In genomic region chr11:76087749-76088148, GRCh38 we compare ENCODE assay signal across 22 cellular contexts.
DNase-seq lines count a peak whose midpoint lies in the region; ATAC-seq and TF ChIP-seq lines count a peak whose summit lies in the region.
"Had no signal": no experiment of that assay in that cellular context is flagged by ENCODE, and none has a peak within 500 bp of the region (broad histone marks: within the 10 kb centered on the region; RNA-seq: fewer than 3 reads in every experiment).

No MANE protein-coding gene starts in this region.

- H4K8ac ChIP-seq in H9 (replicated peaks; ENCODE audit: insufficient read length, low read depth, low read length): no peak overlapping the region

- intact Hi-C loops in aorta (cut with DNase I): no loop called here

- peaks cover 3 to 5% of the 10 kb centered on the region in 2 experiments; a peak in 2 of 5 replicates for H3K9me3 Mint-ChIP-seq in H9

- no peaks in the 10 kb centered on the region for H4K20me1 ChIP-seq in H9 (ENCODE audit: control insufficient read depth, insufficient read depth, insufficient read length)
- H4K20me1 ChIP-seq: BLaER1 treated with 17β-estradiol and CSF1 and Interleukin-3, amounts not matched to agents 10 nM and 100 nM had no signal

- H3K79me1 ChIP-seq in H9 (ENCODE audit: insufficient read depth, low read depth, low read length, poor library complexity, severe bottlenecking): no peaks in the 10 kb centered on the region

- H3K23ac ChIP-seq in H9 (ENCODE audit: insufficient read length, low read depth, low read length): no peak overlapping the region

- H3K4me3 ChIP-seq in choroid plexus epithelial cell (ENCODE audit: low read depth, low read length): no peak overlapping the region
- H3K4me3 ChIP-seq in subcutaneous abdominal adipose tissue (ENCODE audit: low read depth in 1 of 5, low read length in 5 of 5): no peak overlapping the region
- H3K4me3 ChIP-seq in aorta (ENCODE audit: low read length in 2 of 2): no peak overlapping the region
- H3K4me3 ChIP-seq: BLaER1 treated with 17β-estradiol and CSF1 and Interleukin-3, amounts not matched to agents 10 nM and 100 nM; GM12878; HAP-1 had no signal

- no peak overlapping the region for H3K56ac ChIP-seq in H9 (ENCODE audit: insufficient read length, low read depth, low read length)

- H3K18ac ChIP-seq in H9 (ENCODE audit: insufficient read length, low read depth, low read length): no peak overlapping the region

- no peak overlapping the region for H3T11ph ChIP-seq in H9 (ENCODE audit: low read length)

- H4K5ac ChIP-seq in H9 (ENCODE audit: insufficient read length, low read depth, low read length): no peak overlapping the region

- no peaks in the 10 kb centered on the region for H3K79me2 ChIP-seq in H9 (ENCODE audit: insufficient read depth, low read length)

- ATAC-seq in HG03097 (IDR thresholded peaks at IDR 0.05; ENCODE audit: low FRiP score, unreplicated experiment): no peak
- no peak for ATAC-seq in aorta (ENCODE audit: low FRiP score)
- ATAC-seq: GM12878, Panc1 had no signal

- no peak overlapping the region for H2BK12ac ChIP-seq in H9 (ENCODE audit: insufficient read length, low read depth, low read length)

- H2AK5ac ChIP-seq in H9 (ENCODE audit: insufficient read length, low read length): no peak overlapping the region

- peaks cover 18 to 22% of the 10 kb centered on the region in 2 experiments for H3K4me1 Mint-ChIP-seq in H9

- no peak overlapping the region for H2BK20ac ChIP-seq in H9 (ENCODE audit: low read depth, low read length, poor library complexity, severe bottlenecking)

- H2BK15ac ChIP-seq in H9 (ENCODE audit: low read depth, low read length): no peak overlapping the region

- H3K36me3 Mint-ChIP-seq in H9 (ENCODE audit: insufficient read depth in 1 of 3, low read depth in 3 of 3): peaks cover 9 to 26% (median 18%) of the 10 kb centered on the region in 3 experiments; a peak in 6 of 7 replicates

- H3K4ac ChIP-seq in H9 (ENCODE audit: low read depth, low read length): no peak overlapping the region

- no peak overlapping the region for H3K27ac ChIP-seq in H9 (ENCODE audit: insufficient read length, low read depth, low read length)
- H3K27ac ChIP-seq in subcutaneous abdominal adipose tissue (ENCODE audit: low read depth, low read length): peak overlapping the region; percentile 85
- no peak overlapping the region for H3K27ac ChIP-seq in aorta (ENCODE audit: low read depth in 1 of 2, low read length in 2 of 2)
- H3K27ac ChIP-seq: BLaER1 treated with 17β-estradiol and CSF1 and Interleukin-3, amounts not matched to agents 10 nM and 100 nM; RWPE1 had no signal

- no peak overlapping the region for H3K4me3 Mint-ChIP-seq in H9
- H3K4me3 Mint-ChIP-seq: CD4-positive, alpha-beta T cell had no signal

- no peaks in the 10 kb centered on the region for H3K9me3 ChIP-seq in H9 (ENCODE audit: control insufficient read depth, low read depth, low read length)
- peaks cover 0 to 15% (median 8%) of the 10 kb centered on the region in 5 donors for H3K9me3 ChIP-seq in subcutaneous abdominal adipose tissue (ENCODE audit: control insufficient read depth in 5 of 5, low read length in 5 of 5)
- H3K9me3 ChIP-seq in aorta (ENCODE audit: control insufficient read depth, low read length): no peaks in the 10 kb centered on the region
- H3K9me3 ChIP-seq: HAP-1 had no signal

- H3K4me2 ChIP-seq in H9 (ENCODE audit: insufficient read depth, insufficient read length, low read length): no peak overlapping the region
- H3K4me2 ChIP-seq: BLaER1 treated with 17β-estradiol and CSF1 and Interleukin-3, amounts not matched to agents 10 nM and 100 nM had no signal

- H3K27me3 Mint-ChIP-seq in H9 (ENCODE audit: low read depth): no peaks in the 10 kb centered on the region
- H3K27me3 Mint-ChIP-seq: CD4-positive, alpha-beta T cell had no signal

- H3K9ac ChIP-seq in H9 (ENCODE audit: extremely low read depth, insufficient read length, low read length) (no peak overlapping the region), subcutaneous abdominal adipose tissue (ENCODE audit: low read length in 5 of 5) (peak overlapping the region in 1 of 5 donors; percentile 14)
- H3K9ac ChIP-seq: BLaER1 treated with 17β-estradiol and CSF1 and Interleukin-3, amounts not matched to agents 10 nM and 100 nM had no signal

- H3K14ac ChIP-seq in H9 (ENCODE audit: insufficient read depth, low read length): no peak overlapping the region

- no peak overlapping the region for H2AFZ ChIP-seq in H9 (ENCODE audit: low read length)

- WGBS in H9 (ENCODE audit: extremely low coverage, insufficient read length, low lambda C conversion rate): no CpG with 5 or more reads among the region's 6 CpGs
- 96% methylated on average over 6 of the region's 6 CpGs for WGBS in aorta, 2 donors

- no peak overlapping the region for H2BK120ac ChIP-seq in H9 (ENCODE audit: low read depth, low read length, poor library complexity, severe bottlenecking)

- H3K23me2 ChIP-seq in H9 (ENCODE audit: insufficient read length, low read depth, low read length, poor library complexity, severe bottlenecking): no peaks in the 10 kb centered on the region

- DNase-seq in H9 (no peak), choroid plexus epithelial cell (ENCODE audit: low read depth) (peak; percentile 23), islet precursor cell (peak; percentile 54), SKM-1 treated with dmso at 0.1 percent for 144 hours (lab: John Stamatoyannopoulos, UW; ENCODE audit: unreplicated experiment) (no peak), aorta (no peak)
- DNase-seq: AML-193; Caco-2; CD4-positive, alpha-beta T cell; NCI-H1048; NCI-H1417; NCI-H1694; NCI-H2029 treated with DMSO at 0.1 percent for 48 hours; NCI-H446 treated with DMSO at 0.1 percent for 48 hours; NCI-H526 treated with DMSO at 0.1 percent for 48 hours; SHP77 had no signal

- TF ChIP-seq CTCF in H9 (conservative IDR thresholded peaks at IDR 0.05): no peak
- TF ChIP-seq CTCF in choroid plexus epithelial cell (conservative IDR thresholded peaks at IDR 0.05; ENCODE audit: low read depth, low read length): no peak

- H3K27ac Mint-ChIP-seq in H9: 0 out of 7 replicates have a peak overlapping the region, but pooled peaks of 2 of the 3 experiments have one; percentile 35 to 62
- H3K27ac Mint-ChIP-seq: CD4-positive, alpha-beta T cell had no signal

- H3K4me1 ChIP-seq in H9 (ENCODE audit: insufficient read depth, low read length) (no peaks in the 10 kb centered on the region; the same call in 1 of the 2 replicates), subcutaneous abdominal adipose tissue (ENCODE audit: control insufficient read depth in 5 of 5, insufficient read depth in 5 of 5, low read length in 5 of 5) (peaks cover 2 to 56% (median 40%) of the 10 kb centered on the region in 5 donors), aorta (ENCODE audit: control insufficient read depth in 1 of 2, insufficient read depth in 2 of 2, low read length in 2 of 2) (peaks cover 0 to 6% of the 10 kb centered on the region in 2 donors)

- no peak overlapping the region for H4K91ac ChIP-seq in H9 (ENCODE audit: insufficient read length, low read depth, low read length)

- H2BK5ac ChIP-seq in H9 (ENCODE audit: insufficient read length, low read length): no peak overlapping the region

- H3K36me3 ChIP-seq in subcutaneous abdominal adipose tissue (ENCODE audit: control insufficient read depth in 5 of 5, insufficient read depth in 5 of 5, low read length in 5 of 5): peaks cover 0 to 9% (median 7%) of the 10 kb centered on the region in 5 donors
- H3K36me3 ChIP-seq in aorta (ENCODE audit: control insufficient read depth in 1 of 2, insufficient read depth in 2 of 2, low read length in 1 of 2): no peaks in the 10 kb centered on the region
- H3K36me3 ChIP-seq: HAP-1 had no signal

- H3K27me3 ChIP-seq in H9 (ENCODE audit: insufficient read depth, low read length) (no peaks in the 10 kb centered on the region), subcutaneous abdominal adipose tissue (ENCODE audit: control insufficient read depth in 5 of 5, insufficient read depth in 4 of 5, low read length in 5 of 5) (no peaks in the 10 kb centered on the region), aorta (ENCODE audit: control insufficient read depth in 1 of 2, insufficient read depth in 2 of 2, low read length in 1 of 2) (no peaks in the 10 kb centered on the region)
- H3K27me3 ChIP-seq: BLaER1 treated with 17β-estradiol and CSF1 and Interleukin-3, amounts not matched to agents 10 nM and 100 nM had no signal

Comparison
In these comparisons a context has a peak if more than half of its experiments do, and no peak if none do; other contexts are left out.
1. DNase-seq: peak in choroid plexus epithelial cell (single experiment) and islet precursor cell (single experiment); none in H9 (single experiment), SKM-1 treated with dmso at 0.1 percent for 144 hours (single experiment) and aorta (0 of 2).